Comparison of ENCODE assay signal across 15 cellular contexts in the genomic region with DNA sequence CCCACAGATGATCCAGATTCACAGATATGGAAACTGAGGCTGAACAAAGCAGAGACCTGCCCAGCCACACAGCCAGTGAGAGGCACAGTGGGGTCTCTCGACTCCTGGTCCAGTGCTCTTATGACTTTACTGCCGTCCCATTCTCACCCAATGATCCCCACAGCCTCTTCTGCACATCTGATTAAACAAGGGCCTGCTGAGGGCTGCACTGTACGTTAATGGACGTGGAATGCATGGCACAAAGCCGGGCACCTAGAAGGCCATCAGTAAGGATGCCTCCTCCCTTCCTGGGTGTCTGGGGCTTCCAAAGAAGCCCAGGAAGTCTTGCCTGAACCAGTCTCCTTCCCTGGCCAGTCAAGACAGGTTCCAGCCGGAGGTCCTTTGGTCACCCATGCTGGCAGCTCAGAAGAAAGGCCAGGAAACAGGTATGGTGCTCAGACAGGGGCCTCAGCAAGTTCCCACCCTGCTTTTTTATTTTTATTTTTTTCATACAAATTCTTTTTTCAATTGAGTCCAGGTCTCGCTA. TPM values are rescaled to one million over a fixed set of nuclear protein-coding genes. Genes with fewer than 3 reads are reported as not detected.
DNase-seq lines count a peak whose midpoint lies in the region; TF ChIP-seq lines count a peak whose summit lies in the region.
"Had no signal": no experiment of that assay in that cellular context is flagged by ENCODE, and none has a peak within 500 bp of the region (broad histone marks: within the 10 kb centered on the region; RNA-seq: fewer than 3 reads in every experiment).

No MANE protein-coding gene starts in this region.

- H2BK5ac ChIP-seq in mesenchymal stem cell (ENCODE audit: low read depth, low read length, poor library complexity, severe bottlenecking) = no peak overlapping the region

- H2AFZ ChIP-seq in SU-DHL-6 (ENCODE audit: low read depth, low read length, severe bottlenecking) = no peak overlapping the region
- no peak overlapping the region for H2AFZ ChIP-seq in mesenchymal stem cell (ENCODE audit: low read depth, low read length)

- no peak overlapping the region for H3K4me3 ChIP-seq in CD8-positive, alpha-beta memory T cell (ENCODE audit: low read length)
- H3K4me3 ChIP-seq in SU-DHL-6 (ENCODE audit: insufficient read depth, low read length, poor library complexity, severe bottlenecking) (peak overlapping the region; percentile 63), mesenchymal stem cell (ENCODE audit: insufficient read depth in 1 of 2, low read depth in 1 of 2, low read length in 2 of 2) (no peak overlapping the region), foreskin fibroblast (ENCODE audit: low read depth in 1 of 2, low read length in 2 of 2) (no peak overlapping the region)
- H3K4me3 ChIP-seq: left lung, ovary, thoracic aorta had no signal

- peaks cover 58 to 72% (median 60%) of the 10 kb centered on the region in 3 donors for H3K4me1 Mint-ChIP-seq in CD8-positive, alpha-beta memory T cell

- H3K9ac ChIP-seq in SU-DHL-6 (ENCODE audit: low read length) = peak overlapping the region; percentile 78
- no peak overlapping the region for H3K9ac ChIP-seq in mesenchymal stem cell (ENCODE audit: low read length)

- H3K27ac ChIP-seq in CD8-positive, alpha-beta memory T cell (ENCODE audit: low read depth, low read length) = peak overlapping the region; percentile 35
- peak overlapping the region; percentile 93 for H3K27ac ChIP-seq in SU-DHL-6 (ENCODE audit: low read depth, low read length)
- peak overlapping the region; percentile 14 for H3K27ac ChIP-seq in mesenchymal stem cell (ENCODE audit: low read length, poor library complexity, severe bottlenecking)
- H3K27ac ChIP-seq: left lung, ovary, thoracic aorta had no signal

- peak overlapping the region; percentile 43 to 100 (median 88) for H3K27ac Mint-ChIP-seq in CD8-positive, alpha-beta memory T cell

- H2BK15ac ChIP-seq in mesenchymal stem cell (ENCODE audit: low read depth, poor library complexity, severe bottlenecking) = no peak overlapping the region

- H3K4me3 Mint-ChIP-seq in CD8-positive, alpha-beta memory T cell = peak overlapping the region in 3 of 7 donors; percentile 5 to 55 (median 51)

- H3K4me1 ChIP-seq in CD8-positive, alpha-beta memory T cell (ENCODE audit: insufficient read depth, low read length) = peaks cover 53% of the 10 kb centered on the region
- H3K4me1 ChIP-seq in mesenchymal stem cell (ENCODE audit: control insufficient read depth, insufficient read depth, low read depth, low read length) = peaks cover 53% of the 10 kb centered on the region

- H2BK120ac ChIP-seq in mesenchymal stem cell (ENCODE audit: low read depth, low read length) = no peak overlapping the region

- H3K23ac ChIP-seq in mesenchymal stem cell (ENCODE audit: low read length in 2 of 2) = peak overlapping the region in 1 of 2 experiments; percentile 53

- peak overlapping the region in 1 of 2 experiments; percentile 55 for H2BK12ac ChIP-seq in mesenchymal stem cell (ENCODE audit: low read length in 2 of 2)

- H3K79me1 ChIP-seq in mesenchymal stem cell (replicated peaks; ENCODE audit: low read length, poor library complexity, severe bottlenecking) = peaks cover 26% of the 10 kb centered on the region

- TF ChIP-seq CTCF in SU-DHL-6 (IDR thresholded peaks at IDR 0.05; ENCODE audit: insufficient read depth, low read length, poor library complexity, severe bottlenecking) (no peak), foreskin fibroblast (IDR thresholded peaks at IDR 0.05; ENCODE audit: low read depth, low read length) (no peak)

- no peak for DNase-seq in CD8-positive, alpha-beta memory T cell
- DNase-seq in mesenchymal stem cell (no peak), amygdala (lab: John Stamatoyannopoulos, UW) (no peak), foreskin fibroblast (no peak)
- DNase-seq in activated CD4-positive, alpha-beta T cell treated with anti-CD3 and anti-CD28 coated beads for 1 hour = no peak
- DNase-seq: activated gamma-delta T cell; GDM1; left lung; ovary; stimulated activated CD4-positive, alpha-beta T cell treated with anti-CD3 and anti-CD28 coated beads, Interleukin-4, amount 100 ng/mL, for 1 hour; SW 1271 had no signal

- no peaks in the 10 kb centered on the region for H3K9me3 ChIP-seq in CD8-positive, alpha-beta memory T cell (ENCODE audit: low read length)
- no peaks in the 10 kb centered on the region for H3K9me3 ChIP-seq in SU-DHL-6 (ENCODE audit: insufficient read depth, low read length)
- H3K9me3 ChIP-seq in mesenchymal stem cell (ENCODE audit: control insufficient read depth, low read length) = no peaks in the 10 kb centered on the region
- H3K9me3 ChIP-seq: left lung, ovary, thoracic aorta had no signal

- peaks cover 28% of the 10 kb centered on the region for H3F3A ChIP-seq in SU-DHL-6 (ENCODE audit: insufficient read depth)

- no peaks in the 10 kb centered on the region for H3K27me3 Mint-ChIP-seq in CD8-positive, alpha-beta memory T cell

- CTCF ChIA-PET in CD8-positive, alpha-beta memory T cell (lab: Charles Lee) = interaction anchor here (1.2 to 4.9 kb wide), 3 partner anchors 12 to 55 kb away, joined by 3 to 26 read pairs (median 3); a partner anchor contains a TSS

- H4K20me1 ChIP-seq in SU-DHL-6 (ENCODE audit: low read depth, low read length) = no peaks in the 10 kb centered on the region

- H3K18ac ChIP-seq in mesenchymal stem cell (ENCODE audit: low read depth in 1 of 2, low read length in 2 of 2) = no peak overlapping the region

- POLR2A ChIA-PET in CD8-positive, alpha-beta memory T cell (lab: Charles Lee) = no interaction called here

- no peaks in the 10 kb centered on the region for H3K36me3 ChIP-seq in CD8-positive, alpha-beta memory T cell (ENCODE audit: insufficient read depth, low read length)
- no peaks in the 10 kb centered on the region for H3K36me3 ChIP-seq in SU-DHL-6 (ENCODE audit: low read length)
- H3K36me3 ChIP-seq in mesenchymal stem cell (ENCODE audit: control insufficient read depth in 1 of 2, insufficient read depth in 2 of 2, low read depth in 1 of 2, low read length in 2 of 2) = peaks cover 0 to 19% of the 10 kb centered on the region in 2 experiments
- H3K36me3 ChIP-seq: ovary, thoracic aorta had no signal

- H3K4ac ChIP-seq in mesenchymal stem cell (ENCODE audit: low read depth in 1 of 2, low read length in 2 of 2) = no peak overlapping the region

- H3K4me2 ChIP-seq in SU-DHL-6 (ENCODE audit: low read depth, low read length, poor library complexity, severe bottlenecking) (peak overlapping the region; percentile 74), mesenchymal stem cell (ENCODE audit: low read length, poor library complexity, severe bottlenecking) (peak overlapping the region; percentile 32)

- H3K9me3 Mint-ChIP-seq in CD8-positive, alpha-beta memory T cell = no peaks in the 10 kb centered on the region

- H3K9me2 ChIP-seq in SU-DHL-6 (replicated peaks; ENCODE audit: insufficient read depth, low read length) = no peaks in the 10 kb centered on the region

- peaks cover 70% of the 10 kb centered on the region for H3K79me2 ChIP-seq in SU-DHL-6 (ENCODE audit: insufficient read depth, low read length)

- H3K14ac ChIP-seq in mesenchymal stem cell (ENCODE audit: low read length in 2 of 2) = no peak overlapping the region

- no peak overlapping the region for H4K8ac ChIP-seq in mesenchymal stem cell (ENCODE audit: low read length)

- H4K91ac ChIP-seq in mesenchymal stem cell (ENCODE audit: low read length) = no peak overlapping the region

- no peaks in the 10 kb centered on the region for H3K27me3 ChIP-seq in CD8-positive, alpha-beta memory T cell (ENCODE audit: insufficient read depth, low read length, poor library complexity, severe bottlenecking)
- H3K27me3 ChIP-seq in SU-DHL-6 (ENCODE audit: low read length) = no peaks in the 10 kb centered on the region
- no peaks in the 10 kb centered on the region for H3K27me3 ChIP-seq in mesenchymal stem cell (ENCODE audit: control insufficient read depth in 1 of 2, insufficient read depth in 1 of 2, low read length in 2 of 2)
- H3K27me3 ChIP-seq: left lung, ovary had no signal

- WGBS in mesenchymal stem cell = 92% methylated on average over 7 of the region's 7 CpGs

- peak overlapping the region; percentile 80 for H2AK5ac ChIP-seq in mesenchymal stem cell (ENCODE audit: low read length, severe bottlenecking)

- H3K36me3 Mint-ChIP-seq in CD8-positive, alpha-beta memory T cell = peaks cover 0 to 1% (median 0%) of the 10 kb centered on the region in 3 donors

RNA-seq across cellular contexts. Expression of a gene that starts 3.8 kb away (rescaled TPM):
- 10 to 100 TPM; 12.0 to 12.5 TPM for total RNA-seq in CD8-positive, alpha-beta memory T cell
- 18.8 TPM for polyA plus RNA-seq in CD8-positive, alpha-beta memory T cell
- 7.4 TPM for polyA plus RNA-seq in mesenchymal stem cell (2013, experiment 1 of 2)
- 7.9 TPM for polyA plus RNA-seq in mesenchymal stem cell (2013, experiment 2 of 2)

RNA-seq across cellular contexts. Expression of a gene that starts 15.6 kb away (rescaled TPM):
- not detected for total RNA-seq in CD8-positive, alpha-beta memory T cell
- not detected for polyA plus RNA-seq in CD8-positive, alpha-beta memory T cell
- polyA plus RNA-seq in mesenchymal stem cell (2013, experiment 1 of 2) = not detected
- polyA plus RNA-seq in mesenchymal stem cell (2013, experiment 2 of 2) = not detected
- total RNA-seq: fibroblast of villous mesenchyme had no signal
- polyA plus RNA-seq: BJ had no signal

RNA-seq across cellular contexts. Expression of a gene that starts 48.1 kb away (rescaled TPM):
- 1 to 10 TPM; 3.7 to 4.0 TPM for total RNA-seq in CD8-positive, alpha-beta memory T cell
- polyA plus RNA-seq in CD8-positive, alpha-beta memory T cell = 4.0 TPM
- polyA plus RNA-seq in mesenchymal stem cell (2013, experiment 1 of 2) = 3.6 TPM
- polyA plus RNA-seq in mesenchymal stem cell (2013, experiment 2 of 2) = 2.9 TPM

RNA-seq across cellular contexts. Expression of a gene that starts 49.0 kb away (rescaled TPM):
- not detected for total RNA-seq in CD8-positive, alpha-beta memory T cell
- not detected for polyA plus RNA-seq in CD8-positive, alpha-beta memory T cell
- polyA plus RNA-seq in mesenchymal stem cell (2013, experiment 1 of 2) = 0.33 TPM
- polyA plus RNA-seq in mesenchymal stem cell (2013, experiment 2 of 2) = 0.15 TPM

RNA-seq across cellular contexts. Expression of a gene that starts 55.9 kb away (rescaled TPM):
- 100 to 1,000 TPM; 399 to 414 TPM for total RNA-seq in CD8-positive, alpha-beta memory T cell
- 376 TPM for polyA plus RNA-seq in CD8-positive, alpha-beta memory T cell
- polyA plus RNA-seq in mesenchymal stem cell (2013, experiment 1 of 2) = 244 TPM
- polyA plus RNA-seq in mesenchymal stem cell (2013, experiment 2 of 2) = 241 TPM

Comparison
In these comparisons a context has a peak if more than half of its experiments do, and no peak if none do; other contexts are left out.
1. H3K27ac ChIP-seq: peak in every context shown above with its lines; median percentile 93 in SU-DHL-6; 35 in CD8-positive, alpha-beta memory T cell; 14 in mesenchymal stem cell.